10 cellular contexts compared by ENCODE assay signal in the genomic region with DNA sequence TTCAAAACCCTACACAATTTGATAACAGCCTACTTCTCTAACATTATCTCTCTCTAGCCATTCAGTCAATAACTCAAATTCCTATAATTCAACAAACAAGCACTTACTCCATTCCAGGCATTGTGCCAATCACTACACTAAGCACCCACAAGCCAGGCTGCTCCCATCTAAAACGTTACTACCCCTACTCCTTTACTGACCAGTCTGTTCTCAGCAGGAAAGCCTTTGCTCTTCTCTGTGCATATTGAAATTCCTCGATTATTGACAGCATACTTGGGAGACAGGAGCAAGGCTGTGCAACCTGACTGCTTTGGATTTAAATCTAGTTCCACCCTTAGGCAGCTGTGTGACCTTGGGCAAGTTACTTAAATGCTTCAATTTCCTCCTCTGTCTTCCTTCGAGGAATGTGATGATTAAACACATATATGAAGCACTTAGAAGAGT.
DNase-seq lines count a peak whose midpoint lies in the region; ATAC-seq, FAIRE-seq and TF ChIP-seq lines count a peak whose summit lies in the region.
"Had no signal": no experiment of that assay in that cellular context is flagged by ENCODE, and none has a peak within 500 bp of the region (broad histone marks: within the 10 kb centered on the region; RNA-seq: fewer than 3 reads in every experiment).

No MANE protein-coding gene starts in this region.

- no peak overlapping the region for H3K4me3 Mint-ChIP-seq in activated T-cell treated with anti-CD3 and anti-CD28 coated beads, Interleukin-2, amount 50 U/mL, for 24 hours

- no peak for TF ChIP-seq CTCF in fibroblast of villous mesenchyme (IDR thresholded peaks at IDR 0.05; ENCODE audit: insufficient read depth, low read depth, low read length)
- no peak for TF ChIP-seq CTCF in ascending aorta (IDR thresholded peaks at IDR 0.05)

- H3K9me3 Mint-ChIP-seq in activated T-cell treated with anti-CD3 and anti-CD28 coated beads, Interleukin-2, amount 50 U/mL, for 24 hours, result no peaks in the 10 kb centered on the region

- no peaks in the 10 kb centered on the region for H3K36me3 ChIP-seq in ascending aorta

- no peaks in the 10 kb centered on the region for H3K4me1 Mint-ChIP-seq in activated T-cell treated with anti-CD3 and anti-CD28 coated beads, Interleukin-2, amount 50 U/mL, for 24 hours (ENCODE audit: low read depth)

- intact Hi-C loops in ascending aorta (cut with DNase I), result no loop called here

- H3K4me3 ChIP-seq in fibroblast of villous mesenchyme (ENCODE audit: low read depth, low read length), result no peak overlapping the region
- no peak overlapping the region for H3K4me3 ChIP-seq in ascending aorta

- FAIRE-seq in HTR-8/SVneo (lab: Jason Lieb, UNC), result peak; percentile 57

- DNase-seq in AG08396 (ENCODE audit: low spot score) (peak; percentile 21), HTR-8/SVneo (ENCODE audit: insufficient read length, low spot score) (no peak), SK-N-DZ (ENCODE audit: low spot score) (peak; percentile 64), fibroblast of villous mesenchyme (ENCODE audit: low read depth) (peak; percentile 55), ascending aorta (ENCODE audit: low spot score in 2 of 2) (no peak)
- no peak for DNase-seq in stimulated activated CD4-positive, alpha-beta T cell treated with anti-CD3 and anti-CD28 coated beads, Interleukin-12 subunit alpha, Interleukin-12 subunit beta, amount 100 ng/mL, for 4 hours
- DNase-seq in activated T-cell treated with anti-CD3 and anti-CD28 coated beads, Interleukin-2, amount 50 U/mL, for 24 hours, result no peak
- DNase-seq: activated CD8-positive, alpha-beta memory T cell treated with anti-CD3 and anti-CD28 coated beads, Interleukin-2, amount 50 U/mL, for 4 hours; SIG-M5 had no signal

- no peaks in the 10 kb centered on the region for H3K27me3 ChIP-seq in ascending aorta

- no peaks in the 10 kb centered on the region for H3K4me1 ChIP-seq in ascending aorta

- ATAC-seq in HG02973 (IDR thresholded peaks at IDR 0.05; ENCODE audit: unreplicated experiment), result no peak

- no peak overlapping the region for H3K27ac Mint-ChIP-seq in activated T-cell treated with anti-CD3 and anti-CD28 coated beads, Interleukin-2, amount 50 U/mL, for 24 hours

- H3K9me3 ChIP-seq in ascending aorta, result no peaks in the 10 kb centered on the region

- peaks cover 32% of the 10 kb centered on the region for H3K27me3 Mint-ChIP-seq in activated T-cell treated with anti-CD3 and anti-CD28 coated beads, Interleukin-2, amount 50 U/mL, for 24 hours

- H3K27ac ChIP-seq in ascending aorta, result no peak overlapping the region

- H3K36me3 Mint-ChIP-seq in activated T-cell treated with anti-CD3 and anti-CD28 coated beads, Interleukin-2, amount 50 U/mL, for 24 hours (ENCODE audit: low read depth), result no peaks in the 10 kb centered on the region

Comparison
In these comparisons a context has a peak if more than half of its experiments do, and no peak if none do; other contexts are left out.
1. DNase-seq: peak in AG08396 (single experiment), SK-N-DZ (single experiment) and fibroblast of villous mesenchyme (single experiment); none in HTR-8/SVneo (single experiment), stimulated activated CD4-positive, alpha-beta T cell treated with anti-CD3 and anti-CD28 coated beads, Interleukin-12 subunit alpha, Interleukin-12 subunit beta, amount 100 ng/mL, for 4 hours (single experiment), activated T-cell treated with anti-CD3 and anti-CD28 coated beads, Interleukin-2, amount 50 U/mL, for 24 hours (single experiment) and ascending aorta (0 of 2).